Comparison of ENCODE assay signal across 1 cellular context in genomic region chr17:49361902-49362722, GRCh38.
A peak's percentile ranks its signal among the peaks of the same experiment; 100 is the strongest.
TF ChIP-seq lines count a peak whose summit lies in the region.

TSS of gene ZNF652 (minus strand) at chr17:49362250. CDS start at chr17:49317725, 44,525 bp downstream.

TF ChIP-seq in HepG2, 621 proteins besides CTCF, POLR2A, EP300 and RAD21 (continued from another document and continues in another):
- TF ChIP-seq AFF4 (CRISPR knock-in tag; IDR thresholded peaks at IDR 0.05) (no peak), RCOR2 (CRISPR knock-in tag; IDR thresholded peaks at IDR 0.05) (no peak), NAIF1 (CRISPR knock-in tag; IDR thresholded peaks at IDR 0.05; ENCODE audit: borderline replicate concordance) (no peak), ZNF646 (CRISPR knock-in tag; IDR thresholded peaks at IDR 0.05) (no peak), ZNF639 (CRISPR knock-in tag; conservative IDR thresholded peaks at IDR 0.05) (no peak; the same call in 1 of the 2 replicates), ZNF343 (CRISPR knock-in tag; IDR thresholded peaks at IDR 0.05) (no peak), KLF15 (CRISPR knock-in tag; IDR thresholded peaks at IDR 0.05; ENCODE audit: borderline replicate concordance) (no peak), ZNF431 (CRISPR knock-in tag; IDR thresholded peaks at IDR 0.05; ENCODE audit: borderline replicate concordance, low read depth) (no peak), ZNF282 (IDR thresholded peaks at IDR 0.05; ENCODE audit: partially characterized antibody) (no peak), ZSCAN12 (CRISPR knock-in tag; IDR thresholded peaks at IDR 0.05) (no peak), ZNF7 (CRISPR knock-in tag; IDR thresholded peaks at IDR 0.05) (no peak), ZNF275 (CRISPR knock-in tag; IDR thresholded peaks at IDR 0.05; ENCODE audit: borderline replicate concordance) (no peak), SOX6 (IDR thresholded peaks at IDR 0.05) (no peak), SOX6 (CRISPR knock-in tag; IDR thresholded peaks at IDR 0.05) (peak; percentile 59), SIN3A (IDR thresholded peaks at IDR 0.05; ENCODE audit: borderline replicate concordance, low read depth, low read length) (peak; percentile 55; the same call in 1 of the 2 replicates), CENPBD1 (CRISPR knock-in tag; IDR thresholded peaks at IDR 0.05; ENCODE audit: borderline replicate concordance, low read depth) (no peak), HNRNPL (IDR thresholded peaks at IDR 0.05; ENCODE audit: low read depth, low read length) (no peak), ZNF503 (CRISPR knock-in tag; IDR thresholded peaks at IDR 0.05) (no peak), YEATS4 (CRISPR knock-in tag; IDR thresholded peaks at IDR 0.05; ENCODE audit: borderline replicate concordance) (0 out of 2 replicates have a peak, but pooled peaks have one; percentile 47), DDIT3 (CRISPR knock-in tag; IDR thresholded peaks at IDR 0.05) (no peak), SMYD3 (CRISPR knock-in tag; IDR thresholded peaks at IDR 0.05) (no peak), ZBTB14 (CRISPR knock-in tag; IDR thresholded peaks at IDR 0.05) (peak; percentile 90), ELF1 (CRISPR knock-in tag; IDR thresholded peaks at IDR 0.05) (peak; percentile 63), MTF1 (CRISPR knock-in tag; IDR thresholded peaks at IDR 0.05) (no peak), MTA3 (CRISPR knock-in tag; IDR thresholded peaks at IDR 0.05) (no peak), MAX (IDR thresholded peaks at IDR 0.05) (peak; percentile 78), MIER3 (CRISPR knock-in tag; IDR thresholded peaks at IDR 0.05; ENCODE audit: borderline replicate concordance) (no peak), ZNF574 (CRISPR knock-in tag; IDR thresholded peaks at IDR 0.05) (no peak), NFYB (CRISPR knock-in tag; IDR thresholded peaks at IDR 0.05) (no peak), ZNF770 (CRISPR knock-in tag; IDR thresholded peaks at IDR 0.05) (no peak), EHMT2 (IDR thresholded peaks at IDR 0.05; ENCODE audit: borderline replicate concordance, low read depth, low read length) (no peak), PRMT3 (CRISPR knock-in tag; IDR thresholded peaks at IDR 0.05; ENCODE audit: borderline replicate concordance, low read depth) (peak; percentile 86; the same call in 1 of the 2 replicates), NCOA5 (CRISPR knock-in tag; IDR thresholded peaks at IDR 0.05) (no peak), NFE2 (CRISPR knock-in tag; IDR thresholded peaks at IDR 0.05) (no peak), KLF16 (CRISPR knock-in tag; IDR thresholded peaks at IDR 0.05) (peak in 1 of 2 experiments; percentile 39; a peak in 1 of 4 replicates), ZNF101 (CRISPR knock-in tag; IDR thresholded peaks at IDR 0.05; ENCODE audit: borderline replicate concordance, low read depth) (no peak)
